Comparison of ENCODE assay signal across 9 cellular contexts in genomic region chr1:19430121-19431068, GRCh38. TPM values are rescaled to one million over a fixed set of nuclear protein-coding genes. Genes with fewer than 3 reads are reported as not detected.
A peak's percentile ranks its signal among the peaks of the same experiment; 100 is the strongest.
DNase-seq lines count a peak whose midpoint lies in the region; ATAC-seq and TF ChIP-seq lines count a peak whose summit lies in the region.
"Had no signal": no experiment of that assay in that cellular context is flagged by ENCODE, and none has a peak within 500 bp of the region (broad histone marks: within the 10 kb centered on the region; RNA-seq: fewer than 3 reads in every experiment).

No MANE protein-coding gene starts in this region.

- H3K4me3 Mint-ChIP-seq in activated CD4-positive, alpha-beta T cell treated with anti-CD3 and anti-CD28 coated beads, Interleukin-2, amount 10 ng/mL, durations not matched to agents 24 days and 14 days = peak overlapping the region; percentile 24

- ATAC-seq in HG02938 (IDR thresholded peaks at IDR 0.05; ENCODE audit: unreplicated experiment) (no peak), GM18870 (IDR thresholded peaks at IDR 0.05; ENCODE audit: unreplicated experiment) (no peak), HG03571 (IDR thresholded peaks at IDR 0.05; ENCODE audit: unreplicated experiment) (no peak)

- peak overlapping the region; percentile 64 for H3K27ac Mint-ChIP-seq in activated CD4-positive, alpha-beta T cell treated with anti-CD3 and anti-CD28 coated beads, Interleukin-2, amount 10 ng/mL, durations not matched to agents 24 days and 14 days

- 32 to 40% methylated on average over 16 of the region's 16 CpGs for WGBS in thyroid gland, 2 donors

- peaks cover 17% of the 10 kb centered on the region for H3K36me3 Mint-ChIP-seq in activated CD4-positive, alpha-beta T cell treated with anti-CD3 and anti-CD28 coated beads, Interleukin-2, amount 10 ng/mL, durations not matched to agents 24 days and 14 days (ENCODE audit: low read depth)

- TF ChIP-seq CTCF in thyroid gland (IDR thresholded peaks at IDR 0.05) = no peak

- peaks cover 78 to 91% of the 10 kb centered on the region in 2 donors for H3K4me1 ChIP-seq in thyroid gland

- H3K9me3 ChIP-seq in thyroid gland = no peaks in the 10 kb centered on the region
- H3K9me3 ChIP-seq: BLaER1 had no signal

- H3K36me3 ChIP-seq in thyroid gland = no peaks in the 10 kb centered on the region

- peaks cover 50% of the 10 kb centered on the region for H3K4me1 Mint-ChIP-seq in activated CD4-positive, alpha-beta T cell treated with anti-CD3 and anti-CD28 coated beads, Interleukin-2, amount 10 ng/mL, durations not matched to agents 24 days and 14 days

- TF ChIP-seq POLR2A in thyroid gland (IDR thresholded peaks at IDR 0.05) = no peak

- intact Hi-C loops in activated CD4-positive, alpha-beta T cell treated with anti-CD3 and anti-CD28 coated beads, Interleukin-2, amount 10 ng/mL, durations not matched to agents 24 days and 14 days (cut with micrococcal nuclease) = no loop called here
- intact Hi-C loops in thyroid gland (cut with DNase I) = loop anchor here (5.0 kb wide), 1 partner anchor 33 kb away; no protein-coding TSS in a partner anchor

- no peaks in the 10 kb centered on the region for H3K27me3 ChIP-seq in thyroid gland
- H3K27me3 ChIP-seq: BLaER1 had no signal

- no peak overlapping the region for H3K4me3 ChIP-seq in thyroid gland (replicated peaks in 1 of 3)
- H3K4me3 ChIP-seq: BLaER1 had no signal

- no peaks in the 10 kb centered on the region for H3K27me3 Mint-ChIP-seq in activated CD4-positive, alpha-beta T cell treated with anti-CD3 and anti-CD28 coated beads, Interleukin-2, amount 10 ng/mL, durations not matched to agents 24 days and 14 days

- no peaks in the 10 kb centered on the region for H3K9me3 Mint-ChIP-seq in activated CD4-positive, alpha-beta T cell treated with anti-CD3 and anti-CD28 coated beads, Interleukin-2, amount 10 ng/mL, durations not matched to agents 24 days and 14 days

- DNase-seq in activated CD4-positive, alpha-beta T cell treated with anti-CD3 and anti-CD28 coated beads, Interleukin-2, amount 10 ng/mL, durations not matched to agents 24 days and 14 days = no peak
- DNase-seq in activated CD4-positive, alpha-beta T cell treated with anti-CD3 and anti-CD28 coated beads for 1 hour = no peak
- DNase-seq in amniotic epithelial cell (ENCODE audit: low read depth) (peak; percentile 71), kidney glomerular epithelial cell (lab: John Stamatoyannopoulos, UW) (peak; percentile 42), thyroid gland (peak; percentile 51 to 55)

- H3K27ac ChIP-seq in thyroid gland = peak overlapping the region; percentile 61 to 78 (median 75)
- H3K27ac ChIP-seq: BLaER1 had no signal

RNA-seq across cellular contexts. Expression of gene CAPZB, which starts 54.9 kb away (rescaled TPM):
- 291 and 297 TPM in 2 replicates for total RNA-seq in activated CD4-positive, alpha-beta T cell treated with anti-CD3 and anti-CD28 coated beads, Interleukin-2, amount 10 ng/mL, durations not matched to agents 24 days and 14 days
- 100 to 1,000 TPM in 2 of 4 donors, 10 to 100 TPM in 2; 75.4 to 116 (median 93.1) TPM for total RNA-seq in thyroid gland

Comparison
In these comparisons a context has a peak if more than half of its experiments do, and no peak if none do; other contexts are left out.
1. DNase-seq: peak in amniotic epithelial cell (single experiment), kidney glomerular epithelial cell (single experiment) and thyroid gland (2 of 2); none in activated CD4-positive, alpha-beta T cell treated with anti-CD3 and anti-CD28 coated beads, Interleukin-2, amount 10 ng/mL, durations not matched to agents 24 days and 14 days (single experiment) and activated CD4-positive, alpha-beta T cell treated with anti-CD3 and anti-CD28 coated beads for 1 hour (single experiment).